In genomic region chr22:29503811-29504372, GRCh38 we compare ENCODE assay signal across 9 cellular contexts. TPM values are rescaled to one million over a fixed set of nuclear protein-coding genes. Genes with fewer than 3 reads are reported as not detected.
DNase-seq lines count a peak whose midpoint lies in the region; ATAC-seq and TF ChIP-seq lines count a peak whose summit lies in the region.
"Had no signal": no experiment of that assay in that cellular context is flagged by ENCODE, and none has a peak within 500 bp of the region (broad histone marks: within the 10 kb centered on the region; RNA-seq: fewer than 3 reads in every experiment).

No MANE protein-coding gene starts in this region.

- peak; percentile 37 for DNase-seq in HFF-Myc (ENCODE audit: extremely low read depth, low read depth)
- peak; percentile 29 for DNase-seq in SK-MEL-5 (ENCODE audit: low read depth, low spot score)
- peak; percentile 68 to 87 for DNase-seq in foreskin fibroblast
- peak; percentile 62 for DNase-seq in skeletal muscle cell (ENCODE audit: low read depth)
- DNase-seq in NCI-H510A (lab: John Stamatoyannopoulos, UW) = no peak
- DNase-seq in T-helper 2 cell = no peak
- DNase-seq in activated CD4-positive, alpha-beta T cell treated with anti-CD3 and anti-CD28 coated beads, Interleukin-2, amount 50 U/mL, for 48 hours = no peak

- TF ChIP-seq CTCF in HFF-Myc (IDR thresholded peaks at IDR 0.05; ENCODE audit: low read depth, low read length, missing control alignments) (no peak), foreskin fibroblast (IDR thresholded peaks at IDR 0.05; ENCODE audit: low read depth, low read length) (no peak)

- ATAC-seq in GM21367 (IDR thresholded peaks at IDR 0.05; ENCODE audit: unreplicated experiment) = no peak
- ATAC-seq: foreskin keratinocyte had no signal

- in situ Hi-C loops in SK-MEL-5 (cut with HindIII; ENCODE audit: low pct_unique_long_range_greater_than_20kb, low sequenced_read_pairs) = no loop called here

- H3K4me3 ChIP-seq in HFF-Myc (replicated peaks; ENCODE audit: low read depth, low read length) (no peak overlapping the region), foreskin fibroblast (ENCODE audit: low read depth in 1 of 2, low read length in 2 of 2) (no peak overlapping the region), skeletal muscle cell (ENCODE audit: low read depth, low read length) (no peak overlapping the region)

RNA-seq across cellular contexts. Expression of gene NEFH, which starts 23.9 kb away (rescaled TPM):
- total RNA-seq in SK-MEL-5 (2014; rRNA removed; shearing (Covaris generic)) = 0.92 and 1.2 TPM in 2 replicates
- polyA plus RNA-seq in SK-MEL-5 (2015; cell fraction: cytosol; rRNA removed) = 3.0 and 3.3 TPM in 2 replicates
- 0.12 and 0.96 TPM in 2 replicates for polyA plus RNA-seq in SK-MEL-5 (2015; cell fraction: nucleus; rRNA removed)

RNA-seq across cellular contexts. Expression of gene THOC5, which starts 49.7 kb away (rescaled TPM):
- total RNA-seq in SK-MEL-5 (2014; rRNA removed; shearing (Covaris generic)) = 107 and 115 TPM in 2 replicates
- 76.6 and 115 TPM in 2 replicates for polyA plus RNA-seq in SK-MEL-5 (2015; cell fraction: cytosol; rRNA removed)
- polyA plus RNA-seq in SK-MEL-5 (2015; cell fraction: nucleus; rRNA removed) = 228 and 244 TPM in 2 replicates

Comparison
In these comparisons a context has a peak if more than half of its experiments do, and no peak if none do; other contexts are left out.
1. DNase-seq: peak in HFF-Myc (single experiment), SK-MEL-5 (single experiment), foreskin fibroblast (2 of 2) and skeletal muscle cell (single experiment); none in NCI-H510A (single experiment), T-helper 2 cell (0 of 5) and activated CD4-positive, alpha-beta T cell treated with anti-CD3 and anti-CD28 coated beads, Interleukin-2, amount 50 U/mL, for 48 hours (0 of 2).